In the genomic region with DNA sequence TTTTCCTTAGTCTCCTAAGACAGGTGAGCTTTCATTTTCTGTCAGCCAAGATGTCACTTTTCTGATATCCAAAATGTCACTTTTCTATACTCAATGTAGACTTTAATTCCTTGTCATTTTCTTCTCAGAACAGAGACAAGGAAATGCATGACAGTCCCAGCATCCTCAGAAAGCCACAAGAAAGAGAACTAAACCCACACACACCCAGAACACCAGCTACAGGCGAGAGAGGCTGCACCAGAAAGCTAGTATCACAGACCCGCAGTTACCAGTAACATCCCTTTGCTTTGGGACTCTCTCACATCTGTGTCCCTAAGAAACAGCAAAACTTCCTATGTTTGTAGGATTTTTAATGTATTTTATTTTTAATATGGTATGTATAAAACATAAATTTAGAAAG, we compare ENCODE assay signal across 17 cellular contexts. TPM values are rescaled to one million over a fixed set of nuclear protein-coding genes. Genes with fewer than 3 reads are reported as not detected.
DNase-seq lines count a peak whose midpoint lies in the region.
"Had no signal": no experiment of that assay in that cellular context is flagged by ENCODE, and none has a peak within 500 bp of the region (broad histone marks: within the 10 kb centered on the region; RNA-seq: fewer than 3 reads in every experiment).

No MANE protein-coding gene starts in this region.

- H3K9me3 Mint-ChIP-seq in activated naive CD4-positive, alpha-beta T cell treated with anti-CD3 and anti-CD28 coated beads, Interleukin-2, amount 50 U/mL, for 24 hours, result no peaks in the 10 kb centered on the region

- H3K27ac Mint-ChIP-seq in activated naive CD4-positive, alpha-beta T cell treated with anti-CD3 and anti-CD28 coated beads, Interleukin-2, amount 50 U/mL, for 24 hours, result peak overlapping the region; percentile 85

- DNase-seq in GDM1 (lab: John Stamatoyannopoulos, UW), result peak; percentile 26
- DNase-seq in T-helper 22 cell (ENCODE audit: low read depth), result peak; percentile 61
- peak; percentile 34 to 47 for DNase-seq in stimulated activated CD4-positive, alpha-beta T cell treated with anti-CD3 and anti-CD28 coated beads, Interleukin-2, amount 100 ng/mL, for 24 hours
- DNase-seq in NCI-H510A treated with DMSO at 0.1 percent for 48 hours (lab: John Stamatoyannopoulos, UW), result no peak
- no peak for DNase-seq in H4 (ENCODE audit: low spot score)
- DNase-seq in anterior cingulate cortex (lab: John Stamatoyannopoulos, UW), result no peak
- no peak for DNase-seq in NCI-H146 treated with DMSO at 0.1 percent for 48 hours (lab: John Stamatoyannopoulos, UW; ENCODE audit: unreplicated experiment)
- DNase-seq: COR-L47, esophagus squamous epithelium, hippocampal formation, NCI-H1092 treated with DMSO at 0.1 percent for 48 hours had no signal

- no peaks in the 10 kb centered on the region for H3K27me3 Mint-ChIP-seq in activated naive CD4-positive, alpha-beta T cell treated with anti-CD3 and anti-CD28 coated beads, Interleukin-2, amount 50 U/mL, for 24 hours

- peak overlapping the region; percentile 84 for H3K4me3 Mint-ChIP-seq in activated naive CD4-positive, alpha-beta T cell treated with anti-CD3 and anti-CD28 coated beads, Interleukin-2, amount 50 U/mL, for 24 hours

- H3K4me1 Mint-ChIP-seq in activated naive CD4-positive, alpha-beta T cell treated with anti-CD3 and anti-CD28 coated beads, Interleukin-2, amount 50 U/mL, for 24 hours, result peaks cover 92% of the 10 kb centered on the region

- peaks cover 5% of the 10 kb centered on the region for H3K36me3 Mint-ChIP-seq in activated naive CD4-positive, alpha-beta T cell treated with anti-CD3 and anti-CD28 coated beads, Interleukin-2, amount 50 U/mL, for 24 hours

RNA-seq across cellular contexts. Expression of gene TRMO, which starts 17.1 kb away (rescaled TPM):
- 16.6 and 19.1 TPM in 2 replicates for total RNA-seq in H4 (2014; rRNA removed; shearing (Covaris generic))

RNA-seq across cellular contexts. Expression of gene HEMGN, which starts 32.7 kb away (rescaled TPM):
- total RNA-seq in H4 (2014; rRNA removed; shearing (Covaris generic)), result not detected in 2 replicates
- total RNA-seq: chondrocyte, esophagus squamous epithelium, H1, HT1080, NCI-H460, suprapubic skin had no signal

RNA-seq across cellular contexts. Expression of gene FOXE1, which starts 52.2 kb away (rescaled TPM):
- total RNA-seq in H4 (2014; rRNA removed; shearing (Covaris generic)), result not detected in 2 replicates
- total RNA-seq: chondrocyte, H1, HT1080 had no signal

Comparison
In these comparisons a context has a peak if more than half of its experiments do, and no peak if none do; other contexts are left out.
1. DNase-seq: peak in GDM1 (single experiment), T-helper 22 cell (single experiment) and stimulated activated CD4-positive, alpha-beta T cell treated with anti-CD3 and anti-CD28 coated beads, Interleukin-2, amount 100 ng/mL, for 24 hours (2 of 2); none in NCI-H510A treated with DMSO at 0.1 percent for 48 hours (single experiment), H4 (single experiment), anterior cingulate cortex (0 of 58) and NCI-H146 treated with DMSO at 0.1 percent for 48 hours (single experiment).